Comparison of ENCODE assay signal across 2 cellular contexts in genomic region chr20:3663858-3664257, GRCh38.
TF ChIP-seq lines count a peak whose summit lies in the region.

No MANE protein-coding gene starts in this region.

TF ChIP-seq in HepG2, 621 proteins besides CTCF, POLR2A, EP300 and RAD21:
- TF ChIP-seq ZNF589 (CRISPR knock-in tag; conservative IDR thresholded peaks at IDR 0.05) (no peak), ZNF235 (CRISPR knock-in tag; IDR thresholded peaks at IDR 0.05; ENCODE audit: borderline replicate concordance) (no peak), ZNF281 (CRISPR knock-in tag; IDR thresholded peaks at IDR 0.05; ENCODE audit: borderline replicate concordance) (no peak), MYC (CRISPR knock-in tag; IDR thresholded peaks at IDR 0.05; ENCODE audit: borderline replicate concordance) (no peak)

TF ChIP-seq in GM12878, 131 proteins besides CTCF, POLR2A, EP300 and RAD21:
- no peak for TF ChIP-seq PKNOX1 (IDR thresholded peaks at IDR 0.05)
- no peak for TF ChIP-seq NBN (IDR thresholded peaks at IDR 0.05)
- TF ChIP-seq CBFB (IDR thresholded peaks at IDR 0.05; ENCODE audit: low read depth), result no peak
- TF ChIP-seq NFIC (IDR thresholded peaks at IDR 0.05; ENCODE audit: low read depth, low read length), result no peak
- TF ChIP-seq IRF4 (IDR thresholded peaks at IDR 0.05; ENCODE audit: low read depth, low read length), result no peak
